Comparison of ENCODE assay signal across 17 cellular contexts in the genomic region with DNA sequence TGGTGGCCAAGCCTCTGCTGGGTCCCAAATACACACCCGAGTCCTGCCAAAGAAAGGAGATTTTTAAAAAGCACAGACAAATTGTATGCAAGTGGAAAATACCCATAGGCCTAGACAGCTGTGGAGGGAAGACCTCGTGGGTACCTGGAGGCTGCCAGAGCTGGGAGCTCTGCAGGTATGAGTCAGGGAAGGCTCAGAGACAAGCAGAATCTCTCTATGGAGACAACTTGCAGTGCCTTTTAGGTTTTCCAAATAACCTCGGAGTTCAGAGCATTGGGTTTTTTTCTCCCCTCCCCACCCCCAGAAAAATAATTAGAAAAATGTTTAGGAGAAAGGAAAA.
A peak's percentile ranks its signal among the peaks of the same experiment; 100 is the strongest.
DNase-seq lines count a peak whose midpoint lies in the region; ATAC-seq and TF ChIP-seq lines count a peak whose summit lies in the region.
"Had no signal": no experiment of that assay in that cellular context is flagged by ENCODE, and none has a peak within 500 bp of the region (broad histone marks: within the 10 kb centered on the region; RNA-seq: fewer than 3 reads in every experiment).

No MANE protein-coding gene starts in this region.

- H3K27me3 ChIP-seq in adrenal gland (no peaks in the 10 kb centered on the region), ovary (no peaks in the 10 kb centered on the region), stomach (no peaks in the 10 kb centered on the region), esophagus squamous epithelium (no peaks in the 10 kb centered on the region)

- DNase-seq in adrenal gland (peak in 6 of 7 donors; percentile 34 to 70 (median 52)), ovary (no peak), stomach (no peak), esophagus squamous epithelium (lab: John Stamatoyannopoulos, UW) (no peak), NCI-H510A (lab: John Stamatoyannopoulos, UW) (no peak)
- DNase-seq: AML-193, COR-L47, DMS 273 treated with DMSO at 0.1 percent for 48 hours, DND-41, KBM-7, NCI-H1694 treated with DMSO at 0.1 percent for 48 hours, NCI-H2107, NCI-H510A treated with DMSO at 0.1 percent for 48 hours, NCI-H774, SHP77 treated with DMSO at 0.1 percent for 48 hours had no signal

- no peak for TF ChIP-seq EP300 in ovary (IDR thresholded peaks at IDR 0.05)
- TF ChIP-seq EP300 in stomach (IDR thresholded peaks at IDR 0.05), result no peak

- H3K4me1 ChIP-seq in adrenal gland (replicated peaks in 1 of 2) (peaks cover 23 to 70% of the 10 kb centered on the region in 2 donors), ovary (ENCODE audit: insufficient read depth) (peaks cover 11% of the 10 kb centered on the region), stomach (peaks cover 31 to 81% (median 54%) of the 10 kb centered on the region in 4 donors), esophagus squamous epithelium (peaks cover 7 to 78% (median 40%) of the 10 kb centered on the region in 3 donors)

- no peak for ATAC-seq in GM21367 (IDR thresholded peaks at IDR 0.05; ENCODE audit: unreplicated experiment)

- TF ChIP-seq CTCF in C4-2B (conservative IDR thresholded peaks at IDR 0.05) (no peak), adrenal gland (IDR thresholded peaks at IDR 0.05) (no peak), ovary (IDR thresholded peaks at IDR 0.05) (no peak), stomach (IDR thresholded peaks at IDR 0.05) (no peak), esophagus squamous epithelium (IDR thresholded peaks at IDR 0.05) (no peak)

- no peak overlapping the region for H3K4me3 ChIP-seq in adrenal gland
- no peak overlapping the region for H3K4me3 ChIP-seq in ovary
- H3K4me3 ChIP-seq in stomach, result no peak overlapping the region
- no peak overlapping the region for H3K4me3 ChIP-seq in esophagus squamous epithelium

- 0 out of 2 replicates have a peak overlapping the region, but pooled peaks have one; percentile 3 for H3K27ac ChIP-seq in C4-2B
- H3K27ac ChIP-seq in adrenal gland, result peak overlapping the region; percentile 31 to 84 (median 63)
- H3K27ac ChIP-seq in ovary, result peak overlapping the region; percentile 19 to 44
- peak overlapping the region in 4 of 5 donors; percentile 30 to 93 (median 50) for H3K27ac ChIP-seq in stomach
- H3K27ac ChIP-seq in esophagus squamous epithelium, result peak overlapping the region in 2 of 4 donors; percentile 24 to 30

- WGBS in adrenal gland, 4 donors, result 39 to 52% (median 45%) methylated on average over 3 of the region's 3 CpGs
- WGBS in ovary, 3 donors, result 56 to 70% (median 66%) methylated on average over 3 of the region's 3 CpGs
- 74 to 81% (median 76%) methylated on average over 3 of the region's 3 CpGs for WGBS in stomach, 5 donors
- WGBS in esophagus squamous epithelium, 2 donors, result 48 to 71% methylated on average over 3 of the region's 3 CpGs

- H3K36me3 ChIP-seq in adrenal gland (replicated peaks in 1 of 2) (no peaks in the 10 kb centered on the region), ovary (no peaks in the 10 kb centered on the region), stomach (no peaks in the 10 kb centered on the region), esophagus squamous epithelium (no peaks in the 10 kb centered on the region)

- intact Hi-C loops in adrenal gland (cut with DNase I) (no loop called here), ovary (cut with DNase I) (loop anchor here in 1 of 4 donors (10.0 kb wide), 1 partner anchor 142 kb away; no protein-coding TSS in a partner anchor), stomach (cut with DNase I; ENCODE audit: low total_unique reads) (no loop called here), esophagus squamous epithelium (cut with DNase I) (no loop called here)

- H3K9me3 ChIP-seq in adrenal gland (replicated peaks in 1 of 3) (no peaks in the 10 kb centered on the region), ovary (no peaks in the 10 kb centered on the region), stomach (no peaks in the 10 kb centered on the region), esophagus squamous epithelium (no peaks in the 10 kb centered on the region)

- no peak for TF ChIP-seq POLR2A in adrenal gland (IDR thresholded peaks at IDR 0.05)
- TF ChIP-seq POLR2A in ovary (IDR thresholded peaks at IDR 0.05), result no peak
- no peak for TF ChIP-seq POLR2A in stomach (IDR thresholded peaks at IDR 0.05)
- TF ChIP-seq POLR2A in esophagus squamous epithelium (IDR thresholded peaks at IDR 0.05), result no peak

Comparison
In these comparisons a context has a peak if more than half of its experiments do, and no peak if none do; other contexts are left out.
1. DNase-seq: peak in adrenal gland (6 of 7); none in ovary (0 of 5), stomach (single experiment), esophagus squamous epithelium (single experiment) and NCI-H510A (single experiment).